ENCODE assay signal across 1 cellular context in genomic region chr12:46268617-46269428, GRCh38.
TF ChIP-seq lines count a peak whose summit lies in the region.

TSS of gene SLC38A1 (minus strand) at chr12:46269043. CDS start at chr12:46239800, 29,243 bp downstream.

TF ChIP-seq in HEK293, 187 proteins besides CTCF, POLR2A, EP300 and RAD21 (continued from another document):
- TF ChIP-seq ZNF692 (tag by site-specific recombination; IDR thresholded peaks at IDR 0.05) (peak; percentile 91), KLF8 (tag by site-specific recombination; IDR thresholded peaks at IDR 0.05) (peak; percentile 91), ZNF623 (tag by site-specific recombination; IDR thresholded peaks at IDR 0.05) (0 out of 2 replicates have a peak, but pooled peaks have one; percentile 15), ZNF560 (tag by site-specific recombination; IDR thresholded peaks at IDR 0.05; ENCODE audit: borderline replicate concordance) (no peak), ZNF76 (tag by site-specific recombination; IDR thresholded peaks at IDR 0.05; ENCODE audit: borderline replicate concordance, low read depth) (peak; percentile 91), ZNF660 (tag by site-specific recombination; IDR thresholded peaks at IDR 0.05) (0 out of 2 replicates have a peak, but pooled peaks have one; percentile 41), ZNF830 (tag by site-specific recombination; IDR thresholded peaks at IDR 0.05; ENCODE audit: low read depth) (no peak), TCF7L2 (IDR thresholded peaks at IDR 0.05; ENCODE audit: borderline replicate concordance, low read depth, low read length) (no peak), PRDM4 (tag by site-specific recombination; IDR thresholded peaks at IDR 0.05) (peak; percentile 68), ZNF629 (tag by site-specific recombination; IDR thresholded peaks at IDR 0.05) (peak; percentile 87), ZNF274 (IDR thresholded peaks at IDR 0.05; ENCODE audit: low read length) (no peak), ZNF274 (tag by site-specific recombination; IDR thresholded peaks at IDR 0.05; ENCODE audit: borderline replicate concordance) (no peak), ZFHX2 (tag by site-specific recombination; conservative IDR thresholded peaks at IDR 0.05) (peak; percentile 45; the same call in 1 of the 2 replicates), ZNF202 (tag by site-specific recombination; IDR thresholded peaks at IDR 0.05; ENCODE audit: borderline replicate concordance) (no peak), ZNF645 (tag by site-specific recombination; IDR thresholded peaks at IDR 0.05) (0 out of 2 replicates have a peak, but pooled peaks have one; percentile 66)
